In the genomic region with DNA sequence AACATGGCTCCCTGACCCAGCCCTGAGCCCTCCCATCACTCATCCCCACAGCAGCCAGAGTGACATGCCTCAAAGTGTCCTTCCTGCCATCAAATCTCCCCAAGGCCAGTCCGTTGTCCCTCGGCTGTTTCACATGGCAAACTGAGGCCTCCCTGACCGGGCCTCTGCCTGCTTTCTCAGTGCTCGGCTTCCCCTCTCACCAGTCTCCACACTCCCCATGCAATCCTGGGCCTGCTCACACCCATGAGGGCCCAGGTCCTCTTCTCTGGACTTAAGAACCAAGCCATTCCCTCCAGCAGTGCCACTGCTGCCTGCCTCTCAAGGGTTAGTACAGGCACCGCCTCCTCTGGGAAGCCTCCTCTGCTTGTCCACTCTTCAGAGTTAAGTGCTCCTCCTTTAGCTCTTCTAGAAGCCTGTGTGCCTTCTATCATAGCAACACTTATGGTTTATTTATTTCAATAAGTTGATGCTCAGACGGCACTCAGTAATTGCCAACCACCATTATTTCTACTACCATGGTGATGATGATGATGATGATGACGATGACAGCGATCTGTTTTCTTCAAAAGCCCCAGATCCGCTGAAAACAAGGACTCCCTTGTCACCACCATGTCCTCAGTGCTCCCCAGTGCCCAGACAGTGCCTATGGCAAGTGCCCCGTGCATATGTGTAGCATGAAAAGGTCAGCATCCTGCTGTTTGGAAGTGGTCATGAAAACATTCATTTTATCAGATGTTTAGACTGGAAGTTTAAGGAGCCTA, we compare ENCODE assay signal across 32 cellular contexts.
"Had no signal": no experiment of that assay in that cellular context is flagged by ENCODE, and none has a peak within 500 bp of the region (broad histone marks: within the 10 kb centered on the region; RNA-seq: fewer than 3 reads in every experiment).

No MANE protein-coding gene starts in this region.

- DNase-seq: activated CD4-positive, alpha-beta T cell treated with anti-CD3 and anti-CD28 coated beads for 4 hours; activated CD4-positive, alpha-beta T cell treated with anti-CD3 and anti-CD28 coated beads, Interleukin-2, amount 50 U/mL, for 48 hours; activated CD4-positive, CD25-positive, alpha-beta regulatory T cell; activated CD8-positive, alpha-beta memory T cell treated with anti-CD3 and anti-CD28 coated beads for 24 hours; activated effector memory CD4-positive, alpha-beta T cell treated with Interleukin-2 at 50 U/mL for 16 hours; activated naive CD4-positive, alpha-beta T cell treated with Interleukin-2 at 50 U/mL for 16 hours; activated naive CD8-positive, alpha-beta T cell treated with anti-CD3 and anti-CD28 coated beads, Interleukin-2, amount 10 ng/mL, durations not matched to agents 7 days and 5 days; cerebellar nuclear complex; colonic mucosa; dorsolateral prefrontal cortex; effector memory CD4-positive, alpha-beta T cell; gastrocnemius medialis; left cardiac atrium; mammary epithelial cell; midbrain; naive thymus-derived CD8-positive, alpha-beta T cell; pancreas; psoas muscle; stimulated activated CD4-positive, alpha-beta T cell treated with anti-CD3 and anti-CD28 coated beads, Interleukin-15, amount 100 ng/mL, for 24 hours; stimulated activated CD4-positive, alpha-beta T cell treated with anti-CD3 and anti-CD28 coated beads, Interleukin-2, amount 100 ng/mL, for 24 hours; stimulated activated naive B cell treated with anti-CD40 and anti-IgM and Interleukin-4, amounts not matched to agents 10 μg/mL and 1 μg/mL and 100 μg/mL, for 72 hours; stomach; T-helper 1 cell; upper lobe of left lung had no signal

- H3K79me2 ChIP-seq: hepatocyte had no signal

- H3K27me3 ChIP-seq: ascending aorta, cardiac muscle cell, colonic mucosa, gastrocnemius medialis, hepatocyte, neutrophil, pancreas, right atrium auricular region, thyroid gland, upper lobe of left lung had no signal

- H3K4me1 ChIP-seq: ascending aorta, colonic mucosa, gastrocnemius medialis, pancreas, psoas muscle, right atrium auricular region, stomach, upper lobe of left lung had no signal

- H3K27ac Mint-ChIP-seq: activated naive CD8-positive, alpha-beta T cell treated with anti-CD3 and anti-CD28 coated beads, Interleukin-2, amount 10 ng/mL, durations not matched to agents 7 days and 5 days; brain; stimulated activated naive B cell treated with anti-CD40 and anti-IgM and Interleukin-4, amounts not matched to agents 10 μg/mL and 1 μg/mL and 100 μg/mL, for 72 hours had no signal

- H3K27ac ChIP-seq: ascending aorta, cardiac muscle cell, colonic mucosa, dorsolateral prefrontal cortex, gastrocnemius medialis, hepatocyte, neutrophil, pancreas, psoas muscle, right atrium auricular region, stomach, thyroid gland, upper lobe of left lung had no signal

- H3K36me3 Mint-ChIP-seq: activated naive CD8-positive, alpha-beta T cell treated with anti-CD3 and anti-CD28 coated beads, Interleukin-2, amount 10 ng/mL, durations not matched to agents 7 days and 5 days; brain; stimulated activated naive B cell treated with anti-CD40 and anti-IgM and Interleukin-4, amounts not matched to agents 10 μg/mL and 1 μg/mL and 100 μg/mL, for 72 hours had no signal

- H3K9me3 Mint-ChIP-seq: activated naive CD8-positive, alpha-beta T cell treated with anti-CD3 and anti-CD28 coated beads, Interleukin-2, amount 10 ng/mL, durations not matched to agents 7 days and 5 days had no signal

- H3K4me2 ChIP-seq: hepatocyte had no signal

- H3K4me3 Mint-ChIP-seq: activated naive CD8-positive, alpha-beta T cell treated with anti-CD3 and anti-CD28 coated beads, Interleukin-2, amount 10 ng/mL, durations not matched to agents 7 days and 5 days; brain; naive thymus-derived CD8-positive, alpha-beta T cell; stimulated activated naive B cell treated with anti-CD40 and anti-IgM and Interleukin-4, amounts not matched to agents 10 μg/mL and 1 μg/mL and 100 μg/mL, for 72 hours had no signal

- FAIRE-seq: keratinocyte, pancreas had no signal

- H3K27me3 Mint-ChIP-seq: activated naive CD8-positive, alpha-beta T cell treated with anti-CD3 and anti-CD28 coated beads, Interleukin-2, amount 10 ng/mL, durations not matched to agents 7 days and 5 days had no signal

- H3K4me3 ChIP-seq: ascending aorta, cardiac muscle cell, colonic mucosa, dorsolateral prefrontal cortex, gastrocnemius medialis, hepatocyte, pancreas, psoas muscle, right atrium auricular region, stomach, thyroid gland, upper lobe of left lung had no signal

- ATAC-seq: gastrocnemius medialis; left cardiac atrium; naive thymus-derived CD8-positive, alpha-beta T cell; pancreas; psoas muscle; stimulated activated naive B cell treated with anti-CD40 and anti-IgM and Interleukin-4, amounts not matched to agents 10 μg/mL and 1 μg/mL and 100 μg/mL, for 72 hours had no signal

- H2AFZ ChIP-seq: hepatocyte had no signal

- H3K9me3 ChIP-seq: ascending aorta, colonic mucosa, gastrocnemius medialis, neutrophil, pancreas, right atrium auricular region, stomach, thyroid gland, upper lobe of left lung had no signal

- H3K4me1 Mint-ChIP-seq: stimulated activated naive B cell treated with anti-CD40 and anti-IgM and Interleukin-4, amounts not matched to agents 10 μg/mL and 1 μg/mL and 100 μg/mL, for 72 hours had no signal

- H3K36me3 ChIP-seq: ascending aorta, cardiac muscle cell, colonic mucosa, gastrocnemius medialis, neutrophil, pancreas, right atrium auricular region, stomach, thyroid gland, upper lobe of left lung had no signal
